8 cellular contexts compared by ENCODE assay signal in genomic region chr16:27374794-27375499, GRCh38. TPM values are rescaled to one million over a fixed set of nuclear protein-coding genes. Genes with fewer than 3 reads are reported as not detected.
DNase-seq lines count a peak whose midpoint lies in the region; ATAC-seq and TF ChIP-seq lines count a peak whose summit lies in the region.

No MANE protein-coding gene starts in this region.

- TF ChIP-seq CTCF in RWPE1 (conservative IDR thresholded peaks at IDR 0.05; ENCODE audit: low read depth) (no peak; the same call in 1 of the 2 replicates), ascending aorta (IDR thresholded peaks at IDR 0.05) (peak; percentile 35 to 44 (median 40)), sigmoid colon (IDR thresholded peaks at IDR 0.05) (peak in 3 of 4 experiments; percentile 22 to 44 (median 39))

- H3K4me3 ChIP-seq in ascending aorta (peak overlapping the region in 1 of 2 donors; percentile 28), sigmoid colon (no peak overlapping the region)

- no peak for TF ChIP-seq POLR2A in sigmoid colon (IDR thresholded peaks at IDR 0.05)

- intact Hi-C loops in ascending aorta (cut with DNase I) (no loop called here), sigmoid colon (cut with DNase I) (no loop called here)

- ATAC-seq in GM19463 (IDR thresholded peaks at IDR 0.05; ENCODE audit: unreplicated experiment) (peak; percentile 51), GM18520 (IDR thresholded peaks at IDR 0.05; ENCODE audit: unreplicated experiment) (no peak)

- H3K9me3 ChIP-seq in ascending aorta: no peaks in the 10 kb centered on the region
- H3K9me3 ChIP-seq in sigmoid colon: no peaks in the 10 kb centered on the region

- no peak overlapping the region for H3K27ac ChIP-seq in RWPE1
- H3K27ac ChIP-seq in ascending aorta: no peak overlapping the region
- peak overlapping the region in 1 of 4 donors; percentile 23 for H3K27ac ChIP-seq in sigmoid colon

- DNase-seq in DMS114 treated with DMSO at 0.1 percent for 48 hours (lab: John Stamatoyannopoulos, UW; ENCODE audit: unreplicated experiment): peak; percentile 24
- DNase-seq in HT1080 (ENCODE audit: low read depth): peak; percentile 90
- peak; percentile 73 for DNase-seq in RWPE1 (ENCODE audit: low spot score)
- DNase-seq in ascending aorta (ENCODE audit: low spot score in 2 of 2): peak; percentile 28 to 72
- DNase-seq in hypothalamus (lab: John Stamatoyannopoulos, UW): peak in 31 of 51 donors; percentile 2 to 58 (median 26)
- peak; percentile 72 for DNase-seq in sigmoid colon

- WGBS in sigmoid colon, 2 donors: 24 to 33% methylated on average over 10 of the region's 10 CpGs

- POLR2A ChIA-PET in RWPE1 (lab: Yijun Ruan, JAX; ENCODE audit: low non-redundant PET): no interaction called here

- no peaks in the 10 kb centered on the region for H3K36me3 ChIP-seq in ascending aorta
- no peaks in the 10 kb centered on the region for H3K36me3 ChIP-seq in sigmoid colon

- CTCF ChIA-PET in RWPE1 (lab: Yijun Ruan, JAX): interaction anchor here (0.6 kb wide), 1 partner anchor 43 kb away, joined by 4 read pairs; no protein-coding TSS in a partner anchor

- TF ChIP-seq EP300 in sigmoid colon (IDR thresholded peaks at IDR 0.05): no peak

- no peaks in the 10 kb centered on the region for H3K4me1 ChIP-seq in ascending aorta
- peaks cover 0 to 8% (median 0%) of the 10 kb centered on the region in 4 donors for H3K4me1 ChIP-seq in sigmoid colon

- H3K27me3 ChIP-seq in ascending aorta: no peaks in the 10 kb centered on the region
- H3K27me3 ChIP-seq in sigmoid colon: no peaks in the 10 kb centered on the region

RNA-seq across cellular contexts. Expression of gene IL21R, which starts 27.0 kb away (rescaled TPM):
- 0.67 and 0.80 TPM in 2 replicates for total RNA-seq in HT1080 (2014; rRNA removed; shearing (Covaris generic))
- 2.5 TPM in 2 replicates for polyA plus RNA-seq in HT1080 (2015; cell fraction: cytosol; rRNA removed)
- 2.3 and 2.6 TPM in 2 replicates for polyA plus RNA-seq in HT1080 (2015; cell fraction: nucleus; rRNA removed)
- total RNA-seq in ascending aorta (0.21 TPM), sigmoid colon (under 1 TPM in 2 of 4 donors, not detected in 2; 0.27 to 0.28 TPM)
- 1 to 10 TPM in 1 of 3 donors, under 1 TPM in 2; under 0.01 to 7.9 (median 0.23) TPM for polyA plus RNA-seq in sigmoid colon

Comparison
In these comparisons a context has a peak if more than half of its experiments do, and no peak if none do; other contexts are left out.
1. DNase-seq: peak in every context shown above with its lines; median percentile 90 in HT1080; 73 in RWPE1; 72 in sigmoid colon; 50 in ascending aorta; 26 in hypothalamus; 24 in DMS114 treated with DMSO at 0.1 percent for 48 hours.